In genomic region chr4:151100517-151100916, GRCh38 we compare ENCODE assay signal across 9 cellular contexts. TPM values are rescaled to one million over a fixed set of nuclear protein-coding genes. Genes with fewer than 3 reads are reported as not detected.
DNase-seq lines count a peak whose midpoint lies in the region; TF ChIP-seq lines count a peak whose summit lies in the region.
"Had no signal": no experiment of that assay in that cellular context is flagged by ENCODE, and none has a peak within 500 bp of the region (broad histone marks: within the 10 kb centered on the region; RNA-seq: fewer than 3 reads in every experiment).

No MANE protein-coding gene starts in this region.

- intact Hi-C loops in ascending aorta (cut with DNase I) = no loop called here
- intact Hi-C loops in thyroid gland (cut with DNase I) = no loop called here

- peaks cover 52% of the 10 kb centered on the region for H3K4me1 Mint-ChIP-seq in activated T-cell treated with anti-CD3 and anti-CD28 coated beads, Interleukin-2, amount 50 U/mL, for 24 hours (ENCODE audit: low read depth)

- H3K4me3 ChIP-seq in ascending aorta = peak overlapping the region; percentile 73
- H3K4me3 ChIP-seq in liver (ENCODE audit: low read depth in 1 of 3, low read length in 3 of 3) = peak overlapping the region; percentile 67 to 99 (median 79)
- H3K4me3 ChIP-seq in thyroid gland (replicated peaks in 1 of 3) = peak overlapping the region; percentile 21 to 76 (median 65)

- H3K27me3 Mint-ChIP-seq in activated T-cell treated with anti-CD3 and anti-CD28 coated beads, Interleukin-2, amount 50 U/mL, for 24 hours = no peaks in the 10 kb centered on the region

- H3K27ac Mint-ChIP-seq in activated T-cell treated with anti-CD3 and anti-CD28 coated beads, Interleukin-2, amount 50 U/mL, for 24 hours = peak overlapping the region; percentile 100

- H3K36me3 ChIP-seq in ascending aorta (peaks cover 31 to 44% of the 10 kb centered on the region in 2 donors), liver (ENCODE audit: control insufficient read depth in 4 of 4, insufficient read depth in 3 of 4, low read depth in 1 of 4, low read length in 3 of 4) (peaks cover 10 to 41% (median 36%) of the 10 kb centered on the region in 4 donors), thyroid gland (peaks cover 28 to 36% of the 10 kb centered on the region in 2 donors)

- DNase-seq in activated T-cell treated with anti-CD3 and anti-CD28 coated beads, Interleukin-2, amount 50 U/mL, for 24 hours = no peak
- DNase-seq in activated T-cell treated with anti-CD3 and anti-CD28 coated beads, Interleukin-2, amount 50 U/mL, for 1 hour = no peak
- DNase-seq in ascending aorta (ENCODE audit: low spot score in 2 of 2) (no peak), thyroid gland (no peak), UCSD-AML1 (lab: John Stamatoyannopoulos, UW; ENCODE audit: unreplicated experiment) (no peak), NCI-H2196 treated with DMSO at 0.1 percent for 48 hours (lab: John Stamatoyannopoulos, UW; ENCODE audit: unreplicated experiment) (no peak), HuH-7.5 (ENCODE audit: low spot score) (no peak)
- DNase-seq: central memory CD4-positive, alpha-beta T cell had no signal

- WGBS in liver = 40% methylated on average over 3 of the region's 3 CpGs
- 11 to 12% methylated on average over 3 of the region's 3 CpGs for WGBS in thyroid gland, 2 donors

- peak overlapping the region; percentile 99 for H3K4me3 Mint-ChIP-seq in activated T-cell treated with anti-CD3 and anti-CD28 coated beads, Interleukin-2, amount 50 U/mL, for 24 hours

- H3K9ac ChIP-seq in liver (ENCODE audit: low read depth in 1 of 2, low read length in 2 of 2) = peak overlapping the region; percentile 95 to 96

- no peak for TF ChIP-seq CTCF in ascending aorta (IDR thresholded peaks at IDR 0.05)
- TF ChIP-seq CTCF in liver (IDR thresholded peaks at IDR 0.05; ENCODE audit: low read depth, low read length, missing input control) = no peak
- no peak for TF ChIP-seq CTCF in thyroid gland (IDR thresholded peaks at IDR 0.05)

- TF ChIP-seq POLR2A in thyroid gland (IDR thresholded peaks at IDR 0.05) = no peak

- H3K9me3 ChIP-seq in ascending aorta (no peaks in the 10 kb centered on the region), liver (ENCODE audit: control insufficient read depth in 4 of 4, low read length in 3 of 4) (no peaks in the 10 kb centered on the region), thyroid gland (no peaks in the 10 kb centered on the region)

- peaks cover 60% of the 10 kb centered on the region for H3K36me3 Mint-ChIP-seq in activated T-cell treated with anti-CD3 and anti-CD28 coated beads, Interleukin-2, amount 50 U/mL, for 24 hours (ENCODE audit: low read depth)

- H3K27me3 ChIP-seq in ascending aorta (no peaks in the 10 kb centered on the region), liver (ENCODE audit: control insufficient read depth in 4 of 4, insufficient read depth in 4 of 4, low read length in 3 of 4) (no peaks in the 10 kb centered on the region), thyroid gland (no peaks in the 10 kb centered on the region)

- TF ChIP-seq RAD21 in liver (IDR thresholded peaks at IDR 0.05) = no peak

- H3K9me3 Mint-ChIP-seq in activated T-cell treated with anti-CD3 and anti-CD28 coated beads, Interleukin-2, amount 50 U/mL, for 24 hours = no peaks in the 10 kb centered on the region

- peaks cover 6 to 18% of the 10 kb centered on the region in 2 donors for H3K4me1 ChIP-seq in ascending aorta
- H3K4me1 ChIP-seq in liver (ENCODE audit: control insufficient read depth in 4 of 4, insufficient read depth in 4 of 4, low read length in 3 of 4) = peaks cover 0 to 24% (median 8%) of the 10 kb centered on the region in 4 donors
- peaks cover 26 to 33% of the 10 kb centered on the region in 2 donors for H3K4me1 ChIP-seq in thyroid gland

- H3K27ac ChIP-seq in ascending aorta (peak overlapping the region; percentile 90 to 93), liver (ENCODE audit: low read depth in 1 of 2, low read length in 2 of 2) (peak overlapping the region in 1 of 2 donors; percentile 87), thyroid gland (peak overlapping the region in 1 of 3 donors; percentile 97)

TF ChIP-seq in liver, 16 proteins besides CTCF, POLR2A, EP300 and RAD21:
- TF ChIP-seq TAF1 (conservative IDR thresholded peaks at IDR 0.05) (no peak), FOXA1 (IDR thresholded peaks at IDR 0.05) (no peak), REST (IDR thresholded peaks at IDR 0.05) (no peak), NR2F2 (IDR thresholded peaks at IDR 0.05) (no peak), FOXA2 (IDR thresholded peaks at IDR 0.05) (no peak), MAX (IDR thresholded peaks at IDR 0.05) (no peak), YY1 (IDR thresholded peaks at IDR 0.05) (no peak), RXRA (IDR thresholded peaks at IDR 0.05) (no peak), ATF3 (IDR thresholded peaks at IDR 0.05) (no peak), HNF4G (IDR thresholded peaks at IDR 0.05) (no peak), SP1 (IDR thresholded peaks at IDR 0.05) (no peak), GABPA (IDR thresholded peaks at IDR 0.05 in 1 of 2, conservative IDR thresholded peaks at IDR 0.05 in 1 of 2) (no peak), EGR1 (IDR thresholded peaks at IDR 0.05; ENCODE audit: low read depth in 2 of 2) (no peak), ZBTB33 (IDR thresholded peaks at IDR 0.05) (no peak)

RNA-seq across cellular contexts. Expression of gene RPS3A, which starts 1.1 kb away (rescaled TPM):
- total RNA-seq in ascending aorta (1,276 TPM), liver (1,000 to 10,000 TPM in 1 of 2 donors, 100 to 1,000 TPM in 1; 548 to 1,043 TPM), thyroid gland (1,000 to 10,000 TPM; 2,907 to 6,038 (median 3,041) TPM)
- 100 to 1,000 TPM; 337 to 627 TPM for polyA plus RNA-seq in liver
